11 cellular contexts compared by ENCODE assay signal in the genomic region with DNA sequence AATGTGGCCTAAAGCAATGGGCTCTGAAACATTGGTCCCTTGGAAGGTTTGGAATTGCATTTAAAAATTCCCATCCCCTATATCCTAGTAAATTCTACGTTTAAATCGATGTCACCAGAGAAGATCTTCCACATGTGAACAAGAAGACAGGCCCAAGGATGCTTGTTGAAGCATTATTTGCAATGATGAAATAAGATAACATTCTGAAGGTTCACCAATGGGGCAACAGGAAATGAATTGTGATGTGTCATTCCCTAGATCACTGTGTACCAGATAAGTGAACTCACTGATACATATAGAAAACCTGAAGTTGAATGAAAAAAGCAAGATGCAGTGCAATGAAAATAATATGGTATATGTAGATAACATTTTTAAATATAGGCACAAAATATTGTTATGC.
DNase-seq lines count a peak whose midpoint lies in the region; TF ChIP-seq lines count a peak whose summit lies in the region.
"Had no signal": no experiment of that assay in that cellular context is flagged by ENCODE, and none has a peak within 500 bp of the region (broad histone marks: within the 10 kb centered on the region; RNA-seq: fewer than 3 reads in every experiment).

No MANE protein-coding gene starts in this region.

- H4K20me1 ChIP-seq in mammary epithelial cell (ENCODE audit: insufficient read depth, low read length), result no peaks in the 10 kb centered on the region

- no peak overlapping the region for H3K4me3 Mint-ChIP-seq in nephron

- H3K79me2 ChIP-seq in mammary epithelial cell (ENCODE audit: insufficient read depth, low read length), result peaks cover 8% of the 10 kb centered on the region

- CTCF ChIA-PET in mammary epithelial cell (lab: Charles Lee; ENCODE audit: low non-redundant PET), result no interaction called here

- intact Hi-C loops in mammary epithelial cell (cut with micrococcal nuclease), result loop anchor here (2.0 to 10.0 kb wide), 3 partner anchors 59 to 339 kb away; no protein-coding TSS in a partner anchor

- H3K36me3 Mint-ChIP-seq in nephron (ENCODE audit: low read depth), result no peaks in the 10 kb centered on the region

- 24% methylated on average over 2 of the region's 2 CpGs for WGBS in mammary epithelial cell (ENCODE audit: low coverage, missing lambda C conversion rate)

- H3K4me2 ChIP-seq in mammary epithelial cell (ENCODE audit: insufficient read depth, low read depth, low read length), result peak overlapping the region; percentile 74

- TF ChIP-seq CTCF in mammary epithelial cell (conservative IDR thresholded peaks at IDR 0.05 in 1 of 2, IDR thresholded peaks at IDR 0.05 in 1 of 2; ENCODE audit: extremely low read depth in 1 of 2, insufficient read depth in 1 of 2, low read depth in 1 of 2, low read length in 2 of 2), result no peak
- no peak for TF ChIP-seq CTCF in nephron (IDR thresholded peaks at IDR 0.05; ENCODE audit: unreplicated experiment in 3 of 3)
- no peak for TF ChIP-seq CTCF in WERI-Rb-1 (IDR thresholded peaks at IDR 0.05; ENCODE audit: low read depth, low read length)

- H3K9me3 Mint-ChIP-seq in nephron, result no peaks in the 10 kb centered on the region

- H2AFZ ChIP-seq in mammary epithelial cell (ENCODE audit: low read depth, low read length), result peak overlapping the region; percentile 3

- peak overlapping the region; percentile 93 for H3K27ac ChIP-seq in mammary epithelial cell (ENCODE audit: insufficient read depth, low read depth, low read length)
- H3K27ac ChIP-seq in WERI-Rb-1, result no peak overlapping the region

- peak overlapping the region; percentile 36 to 90 (median 88) for H3K27ac Mint-ChIP-seq in nephron

- no peak overlapping the region for H3K9ac ChIP-seq in mammary epithelial cell (ENCODE audit: insufficient read depth, low read length)

- H3K27me3 Mint-ChIP-seq in nephron (ENCODE audit: low read depth), result no peaks in the 10 kb centered on the region

- dilution Hi-C loops in mammary epithelial cell (cut with HindIII; ENCODE audit: low sequenced_read_pairs), result loop anchor here (5.0 kb wide), 1 partner anchor 61 kb away; no protein-coding TSS in a partner anchor

- no peaks in the 10 kb centered on the region for H3K36me3 ChIP-seq in mammary epithelial cell (ENCODE audit: insufficient read depth, low read length)
- H3K36me3 ChIP-seq in WERI-Rb-1, result no peaks in the 10 kb centered on the region

- H3K27me3 ChIP-seq in mammary epithelial cell (ENCODE audit: insufficient read depth, low read length) (no peaks in the 10 kb centered on the region), WERI-Rb-1 (ENCODE audit: insufficient read depth, low read depth, severe bottlenecking) (no peaks in the 10 kb centered on the region)

- no TSS peak for BruUV-seq in mammary epithelial cell (replicated peaks; lab: Mats Ljungman, UMichigan)

- peak; percentile 7 for DNase-seq in GDM1 (lab: John Stamatoyannopoulos, UW)
- DNase-seq in NOMO-1 treated with DMSO at 0.1 percent for 48 hours (lab: John Stamatoyannopoulos, UW; ENCODE audit: unreplicated experiment), result peak; percentile 87
- DNase-seq in mammary epithelial cell, result peak; percentile 83
- DNase-seq in NCI-H1092 treated with DMSO at 0.1 percent for 48 hours (lab: John Stamatoyannopoulos, UW), result no peak
- DNase-seq in NCI-H1930 (lab: John Stamatoyannopoulos, UW), result no peak
- DNase-seq in activated naive CD4-positive, alpha-beta T cell treated with Interleukin-2 at 50 U/mL for 16 hours, result no peak
- DNase-seq in WERI-Rb-1, result no peak
- DNase-seq: aorta, DMS 273 treated with DMSO at 0.1 percent for 48 hours, NCI-H1436 treated with DMSO at 0.1 percent for 48 hours had no signal

- H3K9me3 ChIP-seq in mammary epithelial cell (replicated peaks; ENCODE audit: insufficient read depth, low read length), result no peaks in the 10 kb centered on the region
- H3K9me3 ChIP-seq in WERI-Rb-1 (ENCODE audit: severe bottlenecking), result no peaks in the 10 kb centered on the region

- H3K4me3 ChIP-seq in mammary epithelial cell (replicated peaks in 1 of 3; ENCODE audit: insufficient read depth in 1 of 3, low read depth in 2 of 3, low read length in 3 of 3), result no peak overlapping the region
- no peak overlapping the region for H3K4me3 ChIP-seq in WERI-Rb-1 (ENCODE audit: low read depth, low read length)

- peaks cover 66% of the 10 kb centered on the region for H3K4me1 ChIP-seq in mammary epithelial cell (ENCODE audit: insufficient read depth, low read length)

- H3K4me1 Mint-ChIP-seq in nephron, result peaks cover 60% of the 10 kb centered on the region

- in situ Hi-C loops in mammary epithelial cell (cut with MboI; ENCODE audit: low sequenced_read_pairs in 2 of 2), result no loop called here

Comparison
In these comparisons a context has a peak if more than half of its experiments do, and no peak if none do; other contexts are left out.
1. DNase-seq: peak in GDM1 (single experiment), NOMO-1 treated with DMSO at 0.1 percent for 48 hours (single experiment) and mammary epithelial cell (single experiment); none in NCI-H1092 treated with DMSO at 0.1 percent for 48 hours (single experiment), NCI-H1930 (0 of 2), activated naive CD4-positive, alpha-beta T cell treated with Interleukin-2 at 50 U/mL for 16 hours (single experiment) and WERI-Rb-1 (single experiment).